In the genomic region with DNA sequence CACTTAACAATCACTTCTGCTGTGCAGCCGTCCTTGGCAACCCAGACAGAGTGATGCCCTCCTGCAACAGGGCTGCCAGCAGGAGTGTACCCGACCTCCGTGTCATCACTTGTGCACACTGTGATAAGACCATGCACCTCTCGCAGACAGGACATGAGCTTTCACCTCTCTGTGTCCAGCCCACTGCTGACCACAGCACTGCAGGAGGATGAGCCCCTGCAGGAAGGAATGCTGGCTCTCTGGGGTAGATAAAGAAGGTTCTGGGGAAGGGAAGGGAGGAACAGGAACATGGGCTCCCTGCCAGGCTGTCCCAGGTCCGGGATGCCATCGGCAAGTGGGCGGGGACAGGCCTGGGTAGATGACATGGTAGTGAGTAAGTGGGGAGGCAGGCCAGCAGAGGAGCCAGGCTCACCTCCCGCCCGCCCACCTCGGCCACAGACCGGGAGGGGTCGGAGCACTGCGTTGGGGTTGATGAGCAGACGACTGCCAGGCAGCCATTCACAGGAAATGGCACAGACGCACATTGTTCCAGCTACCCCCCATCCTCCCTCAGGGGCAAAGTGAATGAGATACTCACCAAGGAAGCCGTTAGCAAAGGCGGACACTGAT, we compare ENCODE assay signal across 8 cellular contexts. TPM values are rescaled to one million over a fixed set of nuclear protein-coding genes. Genes with fewer than 3 reads are reported as not detected.
DNase-seq lines count a peak whose midpoint lies in the region; ATAC-seq and TF ChIP-seq lines count a peak whose summit lies in the region.

No MANE protein-coding gene starts in this region.

- H3K27ac Mint-ChIP-seq in CD8-positive, alpha-beta memory T cell = peak overlapping the region; percentile 79 to 98 (median 96)
- H3K27ac Mint-ChIP-seq in WTC11 = no peak overlapping the region

- H3K27ac ChIP-seq in CD8-positive, alpha-beta memory T cell (ENCODE audit: low read depth, low read length) = no peak overlapping the region

- H3K36me3 ChIP-seq in CD8-positive, alpha-beta memory T cell (ENCODE audit: insufficient read depth, low read length) = no peaks in the 10 kb centered on the region

- ATAC-seq in WTC11 (peak; percentile 61), GM21723 (IDR thresholded peaks at IDR 0.05; ENCODE audit: unreplicated experiment) (no peak), GM18861 (IDR thresholded peaks at IDR 0.05; ENCODE audit: unreplicated experiment) (no peak)

- H3K9me3 Mint-ChIP-seq in CD8-positive, alpha-beta memory T cell = no peaks in the 10 kb centered on the region
- peaks cover 7% of the 10 kb centered on the region; the same call in 1 of the 2 replicates for H3K9me3 Mint-ChIP-seq in WTC11

- no peaks in the 10 kb centered on the region for H3K36me3 Mint-ChIP-seq in CD8-positive, alpha-beta memory T cell
- no peaks in the 10 kb centered on the region for H3K36me3 Mint-ChIP-seq in WTC11

- H3K4me3 Mint-ChIP-seq in CD8-positive, alpha-beta memory T cell = peak overlapping the region; percentile 41 to 91 (median 83)
- no peak overlapping the region for H3K4me3 Mint-ChIP-seq in WTC11

- POLR2A ChIA-PET in CD8-positive, alpha-beta memory T cell (lab: Charles Lee) = no interaction called here
- POLR2A ChIA-PET in WTC11 (lab: Charles Lee) = no interaction called here

- peaks cover 0 to 4% of the 10 kb centered on the region in 2 donors for H3K27me3 Mint-ChIP-seq in CD8-positive, alpha-beta memory T cell
- peaks cover 9% of the 10 kb centered on the region for H3K27me3 Mint-ChIP-seq in WTC11 (ENCODE audit: low read depth)

- peaks cover 79 to 90% (median 85%) of the 10 kb centered on the region in 3 donors for H3K4me1 Mint-ChIP-seq in CD8-positive, alpha-beta memory T cell
- peaks cover 29% of the 10 kb centered on the region for H3K4me1 Mint-ChIP-seq in WTC11

- DNase-seq in CD8-positive, alpha-beta memory T cell = peak; percentile 55 to 87 (median 73)
- DNase-seq in WTC11 (ENCODE audit: low spot score) (no peak), cardiac fibroblast (ENCODE audit: low read depth in 2 of 2) (peak; percentile 82 to 97), renal cortical epithelial cell (ENCODE audit: low read depth) (peak; percentile 92), iPS-NIHi11 (ENCODE audit: low spot score) (no peak), SIG-M5 (lab: John Stamatoyannopoulos, UW) (no peak)

- no peaks in the 10 kb centered on the region for H3K27me3 ChIP-seq in CD8-positive, alpha-beta memory T cell (ENCODE audit: insufficient read depth, low read length, poor library complexity, severe bottlenecking)

- peaks cover 82% of the 10 kb centered on the region for H3K4me1 ChIP-seq in CD8-positive, alpha-beta memory T cell (ENCODE audit: insufficient read depth, low read length)

- TF ChIP-seq CTCF in WTC11 (IDR thresholded peaks at IDR 0.05) = no peak
- peak; percentile 45 for TF ChIP-seq CTCF in cardiac fibroblast (IDR thresholded peaks at IDR 0.05; ENCODE audit: low read depth, low read length)

- CTCF ChIA-PET in CD8-positive, alpha-beta memory T cell (lab: Charles Lee) = interaction anchor here (4.9 to 7.4 kb wide), 2 partner anchors 12 to 43 kb away, joined by 31 to 81 read pairs; no protein-coding TSS in a partner anchor
- CTCF ChIA-PET in WTC11 (lab: Charles Lee) = interaction anchor here (1.0 to 10.0 kb wide), 4 partner anchors 11 to 55 kb away, joined by 3 to 63 read pairs (median 9); a partner anchor contains a TSS

- peak overlapping the region; percentile 62 for H3K4me3 ChIP-seq in CD8-positive, alpha-beta memory T cell (ENCODE audit: low read length)
- peak overlapping the region in 1 of 2 donors; percentile 1 for H3K4me3 ChIP-seq in cardiac fibroblast (replicated peaks in 1 of 2; ENCODE audit: low read depth in 2 of 2, low read length in 2 of 2)

- H3K9me3 ChIP-seq in CD8-positive, alpha-beta memory T cell (ENCODE audit: low read length) = no peaks in the 10 kb centered on the region

TF ChIP-seq in WTC11, 78 proteins besides CTCF, POLR2A, EP300 and RAD21:
- TF ChIP-seq NFYB (CRISPR knock-in tag; conservative IDR thresholded peaks at IDR 0.05; ENCODE audit: low read depth) (no peak), ZNF263 (CRISPR knock-in tag; IDR thresholded peaks at IDR 0.05; ENCODE audit: low read depth) (no peak), NFATC4 (CRISPR knock-in tag; IDR thresholded peaks at IDR 0.05) (no peak), ZNF671 (CRISPR knock-in tag; IDR thresholded peaks at IDR 0.05) (no peak)
- TF ChIP-seq, protein P1, sequence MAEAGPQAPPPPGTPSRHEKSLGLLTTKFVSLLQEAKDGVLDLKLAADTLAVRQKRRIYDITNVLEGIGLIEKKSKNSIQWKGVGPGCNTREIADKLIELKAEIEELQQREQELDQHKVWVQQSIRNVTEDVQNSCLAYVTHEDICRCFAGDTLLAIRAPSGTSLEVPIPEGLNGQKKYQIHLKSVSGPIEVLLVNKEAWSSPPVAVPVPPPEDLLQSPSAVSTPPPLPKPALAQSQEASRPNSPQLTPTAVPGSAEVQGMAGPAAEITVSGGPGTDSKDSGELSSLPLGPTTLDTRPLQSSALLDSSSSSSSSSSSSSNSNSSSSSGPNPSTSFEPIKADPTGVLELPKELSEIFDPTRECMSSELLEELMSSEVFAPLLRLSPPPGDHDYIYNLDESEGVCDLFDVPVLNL (CRISPR knock-in tag; IDR thresholded peaks at IDR 0.05; ENCODE audit: borderline replicate concordance, low read depth) = no peak
- TF ChIP-seq, protein P2, sequence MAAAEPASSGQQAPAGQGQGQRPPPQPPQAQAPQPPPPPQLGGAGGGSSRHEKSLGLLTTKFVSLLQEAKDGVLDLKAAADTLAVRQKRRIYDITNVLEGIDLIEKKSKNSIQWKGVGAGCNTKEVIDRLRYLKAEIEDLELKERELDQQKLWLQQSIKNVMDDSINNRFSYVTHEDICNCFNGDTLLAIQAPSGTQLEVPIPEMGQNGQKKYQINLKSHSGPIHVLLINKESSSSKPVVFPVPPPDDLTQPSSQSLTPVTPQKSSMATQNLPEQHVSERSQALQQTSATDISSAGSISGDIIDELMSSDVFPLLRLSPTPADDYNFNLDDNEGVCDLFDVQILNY (CRISPR knock-in tag; IDR thresholded peaks at IDR 0.05) = no peak
- TF ChIP-seq, protein P3, sequence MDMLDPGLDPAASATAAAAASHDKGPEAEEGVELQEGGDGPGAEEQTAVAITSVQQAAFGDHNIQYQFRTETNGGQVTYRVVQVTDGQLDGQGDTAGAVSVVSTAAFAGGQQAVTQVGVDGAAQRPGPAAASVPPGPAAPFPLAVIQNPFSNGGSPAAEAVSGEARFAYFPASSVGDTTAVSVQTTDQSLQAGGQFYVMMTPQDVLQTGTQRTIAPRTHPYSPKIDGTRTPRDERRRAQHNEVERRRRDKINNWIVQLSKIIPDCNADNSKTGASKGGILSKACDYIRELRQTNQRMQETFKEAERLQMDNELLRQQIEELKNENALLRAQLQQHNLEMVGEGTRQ (CRISPR knock-in tag; IDR thresholded peaks at IDR 0.05) = no peak

RNA-seq across cellular contexts. Expression of a gene that starts 18.6 kb away (rescaled TPM):
- 1 to 10 TPM; 7.0 to 9.5 TPM for total RNA-seq in CD8-positive, alpha-beta memory T cell
- 0.56 TPM for polyA plus RNA-seq in CD8-positive, alpha-beta memory T cell
- total RNA-seq in WTC11 (2021) = 2.6 to 4.4 TPM (median 3.9 TPM) in 3 replicates
- 2.5 and 3.6 TPM in 2 replicates for total RNA-seq in renal cortical epithelial cell

RNA-seq across cellular contexts. Expression of a gene that starts 54.5 kb away (rescaled TPM):
- total RNA-seq in CD8-positive, alpha-beta memory T cell = not detected
- polyA plus RNA-seq in CD8-positive, alpha-beta memory T cell = not detected
- total RNA-seq in WTC11 (2021) (7.7 to 10.3 TPM (median 9.7 TPM) in 3 replicates), renal cortical epithelial cell (17.7 and 24.6 TPM in 2 replicates)

Comparison
In these comparisons a context has a peak if more than half of its experiments do, and no peak if none do; other contexts are left out.
1. DNase-seq: peak in CD8-positive, alpha-beta memory T cell (5 of 5), cardiac fibroblast (2 of 2) and renal cortical epithelial cell (single experiment); none in WTC11 (single experiment), iPS-NIHi11 (single experiment) and SIG-M5 (single experiment).